In genomic region chr13:33728271-33729037, GRCh38 we compare ENCODE assay signal across 8 cellular contexts.
DNase-seq lines count a peak whose midpoint lies in the region; ATAC-seq, FAIRE-seq and TF ChIP-seq lines count a peak whose summit lies in the region.

No MANE protein-coding gene starts in this region.

- CTCF ChIA-PET in GM10248 (lab: Yijun Ruan, JAX) = interaction anchor here (1.0 to 1.5 kb wide), 4 partner anchors 11 to 185 kb away, joined by 3 to 4 read pairs (median 4); no protein-coding TSS in a partner anchor

- ATAC-seq in GM21528 (IDR thresholded peaks at IDR 0.05; ENCODE audit: low FRiP score, unreplicated experiment) (peak; percentile 87), HG03575 (IDR thresholded peaks at IDR 0.05; ENCODE audit: extremely low read depth, insufficient number of reproducible peaks, low FRiP score, unreplicated experiment) (peak; percentile 79)

- H3K4me3 ChIP-seq in epithelial cell of esophagus (ENCODE audit: low read length) = no peak overlapping the region

- TF ChIP-seq CTCF in GM10248 (IDR thresholded peaks at IDR 0.05; ENCODE audit: control extremely low read depth, extremely low read depth, low read depth, missing control alignments) (no peak), epithelial cell of esophagus (IDR thresholded peaks at IDR 0.05; ENCODE audit: insufficient read depth, low read depth, low read length, missing control alignments) (no peak)

- FAIRE-seq in urothelium cell line (lab: Jason Lieb, UNC) = no peak

- peak; percentile 51 for DNase-seq in GM10248 (ENCODE audit: extremely low spot score)
- DNase-seq in epithelial cell of esophagus (ENCODE audit: low read depth) = peak; percentile 63
- peak; percentile 15 for DNase-seq in urothelium cell line (ENCODE audit: low spot score)
- no peak for DNase-seq in OCI-M2 (lab: John Stamatoyannopoulos, UW; ENCODE audit: unreplicated experiment)
- DNase-seq in NCI-H1105 treated with DMSO at 0.1 percent for 48 hours (lab: John Stamatoyannopoulos, UW) = no peak
- DNase-seq in DMS114 treated with DMSO at 0.1 percent for 48 hours (lab: John Stamatoyannopoulos, UW; ENCODE audit: unreplicated experiment) = no peak

- POLR2A ChIA-PET in GM10248 (lab: Yijun Ruan, JAX) = interaction anchor here (0.8 to 1.4 kb wide), 3 partner anchors 49 to 408 kb away, joined by 3 to 6 read pairs (median 3); no protein-coding TSS in a partner anchor

Comparison
In these comparisons a context has a peak if more than half of its experiments do, and no peak if none do; other contexts are left out.
1. DNase-seq: peak in GM10248 (single experiment), epithelial cell of esophagus (single experiment) and urothelium cell line (single experiment); none in OCI-M2 (single experiment), NCI-H1105 treated with DMSO at 0.1 percent for 48 hours (single experiment) and DMS114 treated with DMSO at 0.1 percent for 48 hours (single experiment).